8 cellular contexts compared by ENCODE assay signal in the genomic region with DNA sequence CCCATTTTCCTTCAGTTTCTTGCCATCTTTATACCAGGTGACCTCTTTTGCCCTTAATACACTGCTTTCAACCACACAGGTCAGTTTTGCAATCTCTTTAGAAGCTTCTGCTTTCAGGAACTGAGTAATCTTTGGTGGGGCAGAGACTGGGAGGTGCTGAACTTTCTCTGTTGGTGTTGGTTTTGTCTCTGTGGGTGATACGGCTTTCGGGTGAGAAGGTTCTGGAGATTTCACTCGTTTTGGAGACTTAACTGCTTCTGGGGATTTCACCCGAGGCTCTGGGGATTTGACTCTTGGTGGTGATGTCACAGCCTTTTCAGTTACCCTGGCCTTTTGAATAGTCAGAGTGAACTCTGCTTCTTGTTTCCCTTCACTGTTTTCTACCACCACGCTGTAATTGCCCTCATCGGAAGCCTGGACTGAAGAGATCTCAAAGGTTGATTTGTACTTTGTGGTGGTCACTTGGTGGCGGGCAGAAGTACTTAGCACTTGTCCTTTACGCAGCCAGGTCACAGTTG. TPM values are rescaled to one million over a fixed set of nuclear protein-coding genes. Genes with fewer than 3 reads are reported as not detected.
DNase-seq lines count a peak whose midpoint lies in the region; ATAC-seq and TF ChIP-seq lines count a peak whose summit lies in the region.

No MANE protein-coding gene starts in this region.

- intact Hi-C loops in A673 (cut with micrococcal nuclease; ENCODE audit: unreplicated experiment) = no loop called here
- intact Hi-C loops in heart right ventricle (cut with DNase I) = no loop called here

- H3K36me3 ChIP-seq in A673 (ENCODE audit: insufficient read depth, low read length, poor library complexity, severe bottlenecking) (no peaks in the 10 kb centered on the region), heart right ventricle (peaks cover 0 to 100% (median 72%) of the 10 kb centered on the region in 9 donors)

- POLR2A ChIA-PET in A673 (lab: Charles Lee; ENCODE audit: low non-redundant PET) = no interaction called here

- ATAC-seq in GM18870 (IDR thresholded peaks at IDR 0.05; ENCODE audit: unreplicated experiment) (peak; percentile 99), HG02571 (IDR thresholded peaks at IDR 0.05; ENCODE audit: unreplicated experiment) (peak; percentile 98), heart right ventricle (no peak)

- DNase-seq in NOMO-1 (lab: John Stamatoyannopoulos, UW; ENCODE audit: unreplicated experiment in 2 of 2) = peak; percentile 88 to 93
- no peak for DNase-seq in A673 (ENCODE audit: low spot score)
- DNase-seq in heart right ventricle = no peak
- no peak for DNase-seq in NCI-H146 (lab: John Stamatoyannopoulos, UW)
- DNase-seq in SW480 (ENCODE audit: low spot score) = no peak

- TF ChIP-seq CTCF in A673 (conservative IDR thresholded peaks at IDR 0.05; ENCODE audit: low read depth, low read length) (no peak), heart right ventricle (IDR thresholded peaks at IDR 0.05) (no peak)

- BruUV-seq in A673 (replicated peaks; lab: Mats Ljungman, UMichigan) = no TSS peak

- CTCF ChIA-PET in A673 (lab: Charles Lee) = no interaction called here

- H3K4me3 ChIP-seq in mononuclear cell (ENCODE audit: low read length) = peak overlapping the region; percentile 21
- H3K4me3 ChIP-seq in A673 (ENCODE audit: low read depth, low read length, poor library complexity, severe bottlenecking) = no peak overlapping the region
- peak overlapping the region in 1 of 10 donors; percentile 22 for H3K4me3 ChIP-seq in heart right ventricle

- WGBS in heart right ventricle, 2 donors = 84 to 85% methylated on average over 8 of the region's 8 CpGs

- H3K9me3 ChIP-seq in mononuclear cell (ENCODE audit: low read depth, low read length) = no peaks in the 10 kb centered on the region
- no peaks in the 10 kb centered on the region for H3K9me3 ChIP-seq in A673 (ENCODE audit: low read depth, low read length, poor library complexity, severe bottlenecking)
- no peaks in the 10 kb centered on the region for H3K9me3 ChIP-seq in heart right ventricle

- H3K4me1 ChIP-seq in mononuclear cell (ENCODE audit: insufficient read depth, low read length) = peaks cover 34% of the 10 kb centered on the region
- H3K4me1 ChIP-seq in A673 (ENCODE audit: insufficient read depth, low read length, poor library complexity, severe bottlenecking) = no peaks in the 10 kb centered on the region
- peaks cover 0 to 30% (median 0%) of the 10 kb centered on the region in 9 donors for H3K4me1 ChIP-seq in heart right ventricle

- H3K27me3 ChIP-seq in mononuclear cell (ENCODE audit: insufficient read depth, low read length) (no peaks in the 10 kb centered on the region), A673 (replicated peaks; ENCODE audit: insufficient read depth, low read depth, low read length, poor library complexity) (no peaks in the 10 kb centered on the region), heart right ventricle (no peaks in the 10 kb centered on the region)

- H3K27ac ChIP-seq in A673 (ENCODE audit: low read depth, low read length, poor library complexity, severe bottlenecking) = no peak overlapping the region
- peak overlapping the region in 3 of 10 donors; percentile 15 to 79 (median 52) for H3K27ac ChIP-seq in heart right ventricle

RNA-seq across cellular contexts. Expression of gene PLEKHA3, which starts 50.4 kb away (rescaled TPM):
- total RNA-seq in mononuclear cell = 17.6 TPM
- total RNA-seq in A673 (2021) = 26.6 and 27.0 TPM in 2 replicates
- 10 to 100 TPM; 32.4 to 53.2 (median 41.4) TPM for total RNA-seq in heart right ventricle
- 1 to 10 TPM; 2.5 to 6.4 TPM for polyA plus RNA-seq in heart right ventricle

RNA-seq across cellular contexts. Expression of gene FKBP7, which starts 52.3 kb away (rescaled TPM):
- total RNA-seq in mononuclear cell (0.21 TPM), A673 (2021) (17.1 and 18.4 TPM in 2 replicates), heart right ventricle (10 to 100 TPM in 4 of 10 donors, 1 to 10 TPM in 6; 6.1 to 11.3 (median 9.2) TPM)
- polyA plus RNA-seq in heart right ventricle = 10 to 100 TPM in 1 of 2 donors, 1 to 10 TPM in 1; 6.1 to 12.4 TPM

Comparison
In these comparisons a context has a peak if more than half of its experiments do, and no peak if none do; other contexts are left out.
1. ATAC-seq: peak in GM18870 (single experiment) and HG02571 (single experiment); none in heart right ventricle (0 of 8).
2. DNase-seq: peak in NOMO-1 (2 of 2); none in A673 (single experiment), heart right ventricle (0 of 2), NCI-H146 (single experiment) and SW480 (single experiment).